ENCODE assay signal across 17 cellular contexts in genomic region chrX:136619889-136620505, GRCh38. TPM values are rescaled to one million over a fixed set of nuclear protein-coding genes. Genes with fewer than 3 reads are reported as not detected.
DNase-seq lines count a peak whose midpoint lies in the region; ATAC-seq, FAIRE-seq and TF ChIP-seq lines count a peak whose summit lies in the region.
"Had no signal": no experiment of that assay in that cellular context is flagged by ENCODE, and none has a peak within 500 bp of the region (broad histone marks: within the 10 kb centered on the region; RNA-seq: fewer than 3 reads in every experiment).

No MANE protein-coding gene starts in this region.

- H3K79me2 ChIP-seq in PC-3 (ENCODE audit: low read length): no peaks in the 10 kb centered on the region
- no peaks in the 10 kb centered on the region for H3K79me2 ChIP-seq in trophoblast cell (ENCODE audit: control insufficient read depth, insufficient read depth, low read length, poor library complexity)

- no peak overlapping the region for H2AK5ac ChIP-seq in trophoblast cell (ENCODE audit: low read length)

- H3F3A ChIP-seq in PC-3 (ENCODE audit: low read length, unreplicated experiment): no peaks in the 10 kb centered on the region

- FAIRE-seq in GM12892 (lab: Jason Lieb, UNC): peak; percentile 33
- FAIRE-seq: bronchial epithelial cell, GM18507 had no signal

- peaks cover 6% of the 10 kb centered on the region for H3K4me1 ChIP-seq in PC-3 (ENCODE audit: insufficient read depth, low read length)
- H3K4me1 ChIP-seq in trophoblast cell (ENCODE audit: control insufficient read depth in 1 of 2, insufficient read depth in 2 of 2, low read length in 2 of 2): no peaks in the 10 kb centered on the region
- H3K4me1 ChIP-seq in ascending aorta: no peaks in the 10 kb centered on the region

- no peaks in the 10 kb centered on the region for H3K9me3 Mint-ChIP-seq in activated CD8-positive, alpha-beta T cell treated with anti-CD3 and anti-CD28 coated beads, Interleukin-2, amount 10 ng/mL, durations not matched to agents 7 days and 5 days (ENCODE audit: insufficient read depth)
- H3K9me3 Mint-ChIP-seq: GM23338 had no signal

- H3K27ac ChIP-seq in PC-3 (ENCODE audit: low read length): no peak overlapping the region
- no peak overlapping the region for H3K27ac ChIP-seq in trophoblast cell (ENCODE audit: low read depth, low read length)
- no peak overlapping the region for H3K27ac ChIP-seq in ascending aorta

- DNase-seq in GM12892 (ENCODE audit: insufficient read length): no peak
- peak; percentile 7 for DNase-seq in PC-3
- peak; percentile 35 for DNase-seq in activated CD8-positive, alpha-beta T cell treated with anti-CD3 and anti-CD28 coated beads, Interleukin-2, amount 10 ng/mL, durations not matched to agents 7 days and 5 days
- peak; percentile 44 to 69 for DNase-seq in trophoblast cell
- no peak for DNase-seq in NCI-H510A (lab: John Stamatoyannopoulos, UW)
- DNase-seq in ascending aorta (ENCODE audit: low spot score in 2 of 2): no peak
- DNase-seq: effector CD8-positive, alpha-beta T cell; left ventricle myocardium superior had no signal

- POLR2A ChIA-PET in PC-3 (lab: Charles Lee; ENCODE audit: unreplicated experiment): no interaction called here
- POLR2A ChIA-PET in activated CD8-positive, alpha-beta T cell treated with anti-CD3 and anti-CD28 coated beads, Interleukin-2, amount 10 ng/mL, durations not matched to agents 7 days and 5 days (lab: Charles Lee): interaction anchor here (0.9 kb wide), 1 partner anchor 8 kb away, joined by 3 read pairs; no protein-coding TSS in a partner anchor

- no peak overlapping the region for H4K8ac ChIP-seq in trophoblast cell (ENCODE audit: low read depth, low read length)

- intact Hi-C loops in PC-3 (cut with micrococcal nuclease): no loop called here
- intact Hi-C loops in ascending aorta (cut with DNase I): no loop called here

- H2AFZ ChIP-seq in PC-3 (ENCODE audit: low read length) (no peak overlapping the region), trophoblast cell (ENCODE audit: insufficient read depth, low read length, poor library complexity) (no peak overlapping the region)
- H2AFZ ChIP-seq: GM23338 had no signal

- no CpG with 5 or more reads among the region's 14 CpGs for whole genome bisulfite sequencing in trophoblast cell (ENCODE audit: extremely low coverage, insufficient coverage, insufficient read length)

- H3K4me3 Mint-ChIP-seq in activated CD8-positive, alpha-beta T cell treated with anti-CD3 and anti-CD28 coated beads, Interleukin-2, amount 10 ng/mL, durations not matched to agents 7 days and 5 days: no peak overlapping the region
- H3K4me3 Mint-ChIP-seq: GM23338, IgD-negative memory B cell had no signal

- no peak overlapping the region for H4K12ac ChIP-seq in trophoblast cell (ENCODE audit: low read depth, low read length)

- H4K91ac ChIP-seq in trophoblast cell (ENCODE audit: low read depth, low read length): no peak overlapping the region

- H2BK5ac ChIP-seq in trophoblast cell (ENCODE audit: low read depth, low read length, poor library complexity): no peak overlapping the region

- H4K20me1 ChIP-seq in PC-3 (ENCODE audit: low read length): no peaks in the 10 kb centered on the region

- H3K4ac ChIP-seq in trophoblast cell (ENCODE audit: low read depth, low read length): no peak overlapping the region

- no peak overlapping the region for H2BK12ac ChIP-seq in trophoblast cell (ENCODE audit: low read length)

- H3K23ac ChIP-seq in trophoblast cell (ENCODE audit: low read length): no peak overlapping the region

- no peaks in the 10 kb centered on the region for H3K36me3 ChIP-seq in PC-3 (ENCODE audit: low read depth, low read length)
- H3K36me3 ChIP-seq in trophoblast cell (ENCODE audit: control insufficient read depth in 1 of 2, insufficient read depth in 2 of 2, low read length in 2 of 2): no peaks in the 10 kb centered on the region
- no peaks in the 10 kb centered on the region for H3K36me3 ChIP-seq in ascending aorta

- no peaks in the 10 kb centered on the region for H3K27me3 Mint-ChIP-seq in activated CD8-positive, alpha-beta T cell treated with anti-CD3 and anti-CD28 coated beads, Interleukin-2, amount 10 ng/mL, durations not matched to agents 7 days and 5 days (ENCODE audit: low read depth)
- H3K27me3 Mint-ChIP-seq: IgD-negative memory B cell had no signal

- H3K9me2 ChIP-seq in PC-3 (replicated peaks; ENCODE audit: low read length): no peaks in the 10 kb centered on the region

- ATAC-seq in PC-3: no peak
- ATAC-seq in activated CD8-positive, alpha-beta T cell treated with anti-CD3 and anti-CD28 coated beads, Interleukin-2, amount 10 ng/mL, durations not matched to agents 7 days and 5 days: peak; percentile 57
- ATAC-seq in GM18867 (IDR thresholded peaks at IDR 0.05; ENCODE audit: unreplicated experiment): no peak
- no peak for ATAC-seq in GM18517 (IDR thresholded peaks at IDR 0.05; ENCODE audit: unreplicated experiment)
- ATAC-seq: GM23338, left ventricle myocardium superior had no signal

- H3K9me3 ChIP-seq in PC-3 (ENCODE audit: low read length) (no peaks in the 10 kb centered on the region), trophoblast cell (ENCODE audit: insufficient read depth, low read depth, low read length) (no peaks in the 10 kb centered on the region), ascending aorta (no peaks in the 10 kb centered on the region)

- TF ChIP-seq POLR2A in GM12892 (IDR thresholded peaks at IDR 0.05; ENCODE audit: low read depth, low read length): no peak

- no peak overlapping the region for H3K9ac ChIP-seq in PC-3 (ENCODE audit: low read length)
- no peak overlapping the region for H3K9ac ChIP-seq in trophoblast cell (ENCODE audit: low read length)

- H3K14ac ChIP-seq in trophoblast cell (ENCODE audit: low read length): no peak overlapping the region

- peak overlapping the region; percentile 60 for H3K27ac Mint-ChIP-seq in activated CD8-positive, alpha-beta T cell treated with anti-CD3 and anti-CD28 coated beads, Interleukin-2, amount 10 ng/mL, durations not matched to agents 7 days and 5 days
- H3K27ac Mint-ChIP-seq: GM23338 had no signal

- CTCF ChIA-PET in PC-3 (lab: Charles Lee): no interaction called here
- CTCF ChIA-PET in activated CD8-positive, alpha-beta T cell treated with anti-CD3 and anti-CD28 coated beads, Interleukin-2, amount 10 ng/mL, durations not matched to agents 7 days and 5 days (lab: Charles Lee): interaction anchor here (1.4 kb wide), 1 partner anchor 9 kb away, joined by 3 read pairs; no protein-coding TSS in a partner anchor

- H3K36me3 Mint-ChIP-seq in activated CD8-positive, alpha-beta T cell treated with anti-CD3 and anti-CD28 coated beads, Interleukin-2, amount 10 ng/mL, durations not matched to agents 7 days and 5 days (ENCODE audit: low read depth): peaks cover 30% of the 10 kb centered on the region
- H3K36me3 Mint-ChIP-seq: IgD-negative memory B cell had no signal

- TF ChIP-seq CTCF in PC-3 (conservative IDR thresholded peaks at IDR 0.05; ENCODE audit: low read depth, low read length) (no peak), ascending aorta (IDR thresholded peaks at IDR 0.05) (no peak)

- no peak overlapping the region for H3K18ac ChIP-seq in trophoblast cell (ENCODE audit: low read length)

- no peaks in the 10 kb centered on the region for H3K79me1 ChIP-seq in trophoblast cell (ENCODE audit: low read length)

- H3K4me3 ChIP-seq in PC-3 (ENCODE audit: low read length) (no peak overlapping the region), trophoblast cell (ENCODE audit: low read depth, low read length) (no peak overlapping the region), ascending aorta (no peak overlapping the region)
- H3K4me3 ChIP-seq: GM23338 had no signal

- no peak overlapping the region for H2BK120ac ChIP-seq in trophoblast cell (ENCODE audit: insufficient read depth, low read length, poor library complexity)

- no TSS peak for BruUV-seq in PC-3 (replicated peaks; lab: Mats Ljungman, UMichigan)

- H3K4me2 ChIP-seq in PC-3 (ENCODE audit: low read length) (no peak overlapping the region), trophoblast cell (ENCODE audit: low read length) (no peak overlapping the region)
- H3K4me2 ChIP-seq: GM23338 had no signal

- peaks cover 84% of the 10 kb centered on the region for H3K4me1 Mint-ChIP-seq in activated CD8-positive, alpha-beta T cell treated with anti-CD3 and anti-CD28 coated beads, Interleukin-2, amount 10 ng/mL, durations not matched to agents 7 days and 5 days (ENCODE audit: low read depth)
- H3K4me1 Mint-ChIP-seq: GM23338, IgD-negative memory B cell had no signal

- H3K27me3 ChIP-seq in PC-3 (ENCODE audit: low read length): no peaks in the 10 kb centered on the region
- no peaks in the 10 kb centered on the region for H3K27me3 ChIP-seq in trophoblast cell (ENCODE audit: insufficient read depth, low read length)
- H3K27me3 ChIP-seq in ascending aorta: no peaks in the 10 kb centered on the region

RNA-seq across cellular contexts. Expression of gene CD40LG, which starts 28.0 kb away (rescaled TPM):
- not detected for polyA plus RNA-seq in GM12892 (2012; ENCODE audit: missing spikeins)
- not detected in 2 replicates for total RNA-seq in PC-3 (2014; rRNA removed)
- total RNA-seq in activated CD8-positive, alpha-beta T cell treated with anti-CD3 and anti-CD28 coated beads, Interleukin-2, amount 10 ng/mL, durations not matched to agents 7 days and 5 days: 1 to 10 TPM; 4.7 to 5.1 TPM
- polyA plus RNA-seq in trophoblast cell (2013): not detected in 2 replicates
- not detected for total RNA-seq in ascending aorta
- total RNA-seq: bronchial epithelial cell, G401, GM23338, NCI-H460, RPMI7951 had no signal
- polyA plus RNA-seq: GM23338 had no signal

Comparison
In these comparisons a context has a peak if more than half of its experiments do, and no peak if none do; other contexts are left out.
1. DNase-seq: peak in PC-3 (single experiment), activated CD8-positive, alpha-beta T cell treated with anti-CD3 and anti-CD28 coated beads, Interleukin-2, amount 10 ng/mL, durations not matched to agents 7 days and 5 days (single experiment) and trophoblast cell (2 of 2); none in GM12892 (single experiment), NCI-H510A (single experiment) and ascending aorta (0 of 2).